ENCODE assay signal across 27 cellular contexts in genomic region chr18:45174755-45175154, GRCh38.
"Had no signal": no experiment of that assay in that cellular context is flagged by ENCODE, and none has a peak within 500 bp of the region (broad histone marks: within the 10 kb centered on the region; RNA-seq: fewer than 3 reads in every experiment).

No MANE protein-coding gene starts in this region.

- H3K9me3 Mint-ChIP-seq: immature natural killer cell; naive thymus-derived CD8-positive, alpha-beta T cell; nephron progenitor cell; stimulated activated naive B cell treated with anti-CD40 and anti-IgM and Interleukin-4, amounts not matched to agents 10 μg/mL and 1 μg/mL and 100 μg/mL, for 72 hours had no signal

- H3K9me3 ChIP-seq: left ventricle myocardium inferior, ovary, right atrium auricular region, stomach, testis, thyroid gland, transverse colon, upper lobe of left lung, vagina had no signal

- H3K36me3 ChIP-seq: left ventricle myocardium inferior, ovary, right atrium auricular region, stomach, thyroid gland, transverse colon, upper lobe of left lung, vagina had no signal

- H3K4me1 ChIP-seq: left ventricle myocardium inferior, right atrium auricular region, testis, transverse colon, upper lobe of left lung had no signal

- ATAC-seq: naive thymus-derived CD8-positive, alpha-beta T cell; sciatic nerve; stimulated activated naive B cell treated with anti-CD40 and anti-IgM and Interleukin-4, amounts not matched to agents 10 μg/mL and 1 μg/mL and 100 μg/mL, for 72 hours; stimulated activated naive CD8-positive, alpha-beta T cell treated with anti-CD3 and anti-CD28 coated beads, Interleukin-15, Interleukin-2, amounts not matched to agents 100 U/mL and 50 U/mL, for 24 hours had no signal

- H3K27ac ChIP-seq: left ventricle myocardium inferior, ovary, right atrium auricular region, skin epidermis, stomach, testis, thyroid gland, transverse colon, upper lobe of left lung, vagina had no signal

- H3K27me3 ChIP-seq: ovary, right atrium auricular region, stomach, testis, thyroid gland, upper lobe of left lung, vagina had no signal

- H3K4me3 Mint-ChIP-seq: immature natural killer cell; mesothelial cell of epicardium; naive thymus-derived CD8-positive, alpha-beta T cell; nephron progenitor cell; stimulated activated naive B cell treated with anti-CD40 and anti-IgM and Interleukin-4, amounts not matched to agents 10 μg/mL and 1 μg/mL and 100 μg/mL, for 72 hours had no signal

- DNase-seq: hypothalamus; immature natural killer cell; kidney; left ventricle myocardium inferior; mesendoderm; naive thymus-derived CD8-positive, alpha-beta T cell; nephron progenitor cell; ovary; stimulated activated CD4-positive, alpha-beta T cell treated with anti-CD3 and anti-CD28 coated beads, Interleukin-12 subunit alpha, Interleukin-12 subunit beta, amount 100 ng/mL, for 4 hours; stimulated activated CD4-positive, alpha-beta T cell treated with anti-CD3 and anti-CD28 coated beads, Interleukin-15, amount 100 ng/mL, for 24 hours; stimulated activated CD4-positive, alpha-beta T cell treated with anti-CD3 and anti-CD28 coated beads, Interleukin-2, amount 100 ng/mL, for 24 hours; stimulated activated CD4-positive, alpha-beta T cell treated with anti-CD3 and anti-CD28 coated beads, Interleukin-4, amount 100 ng/mL, for 1 hour; stimulated activated naive B cell treated with anti-CD40 and anti-IgM and Interleukin-4, amounts not matched to agents 10 μg/mL and 1 μg/mL and 100 μg/mL, for 72 hours; stimulated activated naive CD8-positive, alpha-beta T cell treated with anti-CD3 and anti-CD28 coated beads, Interleukin-15, Interleukin-2, amounts not matched to agents 100 U/mL and 50 U/mL, for 24 hours; stomach; testis; thyroid gland; transverse colon; upper lobe of left lung had no signal

- FAIRE-seq: islet of Langerhans, kidney had no signal

- H3K27ac Mint-ChIP-seq: immature natural killer cell; mesothelial cell of epicardium; naive thymus-derived CD8-positive, alpha-beta T cell; nephron progenitor cell; progenitor cell of endocrine pancreas; stimulated activated naive B cell treated with anti-CD40 and anti-IgM and Interleukin-4, amounts not matched to agents 10 μg/mL and 1 μg/mL and 100 μg/mL, for 72 hours had no signal

- H3K36me3 Mint-ChIP-seq: mesothelial cell of epicardium; naive thymus-derived CD8-positive, alpha-beta T cell had no signal

- H3K4me3 ChIP-seq: left ventricle myocardium inferior, lung, ovary, right atrium auricular region, skin epidermis, stomach, testis, thyroid gland, transverse colon, upper lobe of left lung, vagina had no signal
